ENCODE assay signal across 1 cellular context in genomic region chr12:6778571-6779550, GRCh38.
A peak's percentile ranks its signal among the peaks of the same experiment; 100 is the strongest.
TF ChIP-seq lines count a peak whose summit lies in the region.

No MANE protein-coding gene starts in this region.

TF ChIP-seq in HepG2, 621 proteins besides CTCF, POLR2A, EP300 and RAD21 (continued from another document and continues in another):
- TF ChIP-seq TFDP2 (CRISPR knock-in tag; IDR thresholded peaks at IDR 0.05) (peak; percentile 53; the same call in 1 of the 2 replicates), MED8 (CRISPR knock-in tag; IDR thresholded peaks at IDR 0.05; ENCODE audit: insufficient replicate concordance) (peak; percentile 55), MAX (IDR thresholded peaks at IDR 0.05) (peak; percentile 86), SUZ12 (IDR thresholded peaks at IDR 0.05; ENCODE audit: low read depth, low read length) (no peak), ZNF382 (CRISPR knock-in tag; IDR thresholded peaks at IDR 0.05; ENCODE audit: borderline replicate concordance) (no peak), ZNF513 (CRISPR knock-in tag; conservative IDR thresholded peaks at IDR 0.05) (no peak), HNF1A (IDR thresholded peaks at IDR 0.05; ENCODE audit: low read depth) (0 out of 2 replicates have a peak, but pooled peaks have one; percentile 34), HNF1A (CRISPR knock-in tag; IDR thresholded peaks at IDR 0.05; ENCODE audit: borderline replicate concordance) (no peak), SATB2 (CRISPR knock-in tag; IDR thresholded peaks at IDR 0.05) (no peak), SKIL (CRISPR knock-in tag; IDR thresholded peaks at IDR 0.05; ENCODE audit: borderline replicate concordance) (peak; percentile 80), NAIF1 (CRISPR knock-in tag; IDR thresholded peaks at IDR 0.05; ENCODE audit: borderline replicate concordance) (no peak), NFATC3 (CRISPR knock-in tag; IDR thresholded peaks at IDR 0.05) (no peak), ZNF230 (CRISPR knock-in tag; IDR thresholded peaks at IDR 0.05) (no peak), ZNF549 (CRISPR knock-in tag; IDR thresholded peaks at IDR 0.05) (no peak), ZBTB37 (CRISPR knock-in tag; IDR thresholded peaks at IDR 0.05) (0 out of 2 replicates have a peak, but pooled peaks have one; percentile 9), MEIS2 (CRISPR knock-in tag; IDR thresholded peaks at IDR 0.05) (no peak; the same call in 1 of the 2 replicates), ZNF251 (CRISPR knock-in tag; IDR thresholded peaks at IDR 0.05) (no peak), ZBTB33 (CRISPR knock-in tag; IDR thresholded peaks at IDR 0.05) (no peak; the same call in none of the 2 replicates), PRPF4 (IDR thresholded peaks at IDR 0.05; ENCODE audit: low read depth, low read length, poor library complexity, severe bottlenecking) (peak; percentile 55), DDIT3 (CRISPR knock-in tag; IDR thresholded peaks at IDR 0.05) (no peak), DRAP1 (CRISPR knock-in tag; IDR thresholded peaks at IDR 0.05) (peak; percentile 46; the same call in 1 of the 2 replicates), ZNF260 (CRISPR knock-in tag; IDR thresholded peaks at IDR 0.05; ENCODE audit: borderline replicate concordance, low read depth) (no peak), MATR3 (CRISPR knock-in tag; IDR thresholded peaks at IDR 0.05) (no peak), PLRG1 (conservative IDR thresholded peaks at IDR 0.05) (no peak), ESRRA (CRISPR knock-in tag; IDR thresholded peaks at IDR 0.05; ENCODE audit: low read depth) (peak; percentile 62; the same call in 1 of the 2 replicates), AHDC1 (CRISPR knock-in tag; IDR thresholded peaks at IDR 0.05; ENCODE audit: borderline replicate concordance) (no peak), ZSCAN9 (CRISPR knock-in tag; IDR thresholded peaks at IDR 0.05; ENCODE audit: borderline replicate concordance) (no peak), ZNF460 (CRISPR knock-in tag; IDR thresholded peaks at IDR 0.05; ENCODE audit: borderline replicate concordance) (no peak; the same call in 1 of the 2 replicates), PRMT3 (CRISPR knock-in tag; IDR thresholded peaks at IDR 0.05; ENCODE audit: borderline replicate concordance, low read depth) (no peak), ZNF761 (CRISPR knock-in tag; conservative IDR thresholded peaks at IDR 0.05) (no peak), GZF1 (CRISPR knock-in tag; IDR thresholded peaks at IDR 0.05) (no peak), ZNF143 (CRISPR knock-in tag; IDR thresholded peaks at IDR 0.05) (no peak), JUNB (CRISPR knock-in tag; IDR thresholded peaks at IDR 0.05; ENCODE audit: borderline replicate concordance) (no peak), ZNF782 (CRISPR knock-in tag; IDR thresholded peaks at IDR 0.05; ENCODE audit: borderline replicate concordance) (no peak), ZSCAN20 (CRISPR knock-in tag; IDR thresholded peaks at IDR 0.05; ENCODE audit: borderline replicate concordance) (no peak), ZFYVE20 (CRISPR knock-in tag; IDR thresholded peaks at IDR 0.05; ENCODE audit: borderline replicate concordance, low read depth) (no peak), ZNF24 (IDR thresholded peaks at IDR 0.05) (no peak), HOXA7 (CRISPR knock-in tag; IDR thresholded peaks at IDR 0.05) (no peak; the same call in 1 of the 2 replicates), PTBP1 (IDR thresholded peaks at IDR 0.05; ENCODE audit: low read depth, low read length, poor library complexity, severe bottlenecking) (peak; percentile 92)
